18 cellular contexts compared by ENCODE assay signal in the genomic region with DNA sequence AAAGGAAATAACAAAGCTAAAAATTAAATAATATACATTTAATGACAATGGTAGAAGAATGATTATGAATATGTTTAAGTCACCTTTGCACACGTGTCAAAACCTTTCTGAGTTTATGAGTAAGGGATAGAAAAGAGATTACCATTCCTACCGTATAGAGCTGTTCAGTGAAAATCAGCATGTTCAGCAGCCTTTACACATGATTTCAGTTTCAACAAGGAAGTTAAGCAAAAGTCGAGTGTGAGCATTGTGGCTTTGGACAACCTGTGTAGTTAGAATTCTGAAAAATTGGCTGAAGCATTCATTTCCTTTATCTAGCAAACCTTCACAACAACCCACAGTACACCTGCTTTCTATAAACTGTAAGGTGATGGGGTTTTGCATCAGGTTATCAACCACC.
DNase-seq lines count a peak whose midpoint lies in the region; ATAC-seq lines count a peak whose summit lies in the region.
"Had no signal": no experiment of that assay in that cellular context is flagged by ENCODE, and none has a peak within 500 bp of the region (broad histone marks: within the 10 kb centered on the region; RNA-seq: fewer than 3 reads in every experiment).

No MANE protein-coding gene starts in this region.

- ATAC-seq in GM18499 (IDR thresholded peaks at IDR 0.05; ENCODE audit: insufficient read depth, unreplicated experiment) (peak; percentile 75), GM21360 (IDR thresholded peaks at IDR 0.05; ENCODE audit: unreplicated experiment) (peak; percentile 90), HG02884 (IDR thresholded peaks at IDR 0.05; ENCODE audit: unreplicated experiment) (peak; percentile 71), HG02973 (IDR thresholded peaks at IDR 0.05; ENCODE audit: unreplicated experiment) (no peak), HG02642 (IDR thresholded peaks at IDR 0.05; ENCODE audit: poor library complexity, unreplicated experiment) (no peak)
- ATAC-seq: left ventricle myocardium superior, SK-N-SH treated with all-trans-retinoic acid at 6 μM for 48 hours had no signal

- DNase-seq in NAMALWA (ENCODE audit: low spot score), result peak; percentile 20
- no peak for DNase-seq in activated CD4-positive, CD25-positive, alpha-beta regulatory T cell (lab: John Stamatoyannopoulos, UW)
- DNase-seq in NCI-H446 treated with DMSO at 0.1 percent for 48 hours (lab: John Stamatoyannopoulos, UW), result no peak
- DNase-seq: activated naive CD4-positive, alpha-beta T cell treated with Interleukin-2 at 50 U/mL for 16 hours; brain microvascular endothelial cell; HFFc6; Karpas-422; left ventricle myocardium superior; NCI-H187 treated with DMSO at 0.1 percent for 48 hours; NCI-H748 treated with DMSO at 0.1 percent for 48 hours; thyroid gland; WERI-Rb-1 had no signal

Comparison
In these comparisons a context has a peak if more than half of its experiments do, and no peak if none do; other contexts are left out.
1. ATAC-seq: peak in GM18499 (single experiment), GM21360 (single experiment) and HG02884 (single experiment); none in HG02973 (single experiment) and HG02642 (single experiment).